Comparison of ENCODE assay signal across 3 cellular contexts in the genomic region with DNA sequence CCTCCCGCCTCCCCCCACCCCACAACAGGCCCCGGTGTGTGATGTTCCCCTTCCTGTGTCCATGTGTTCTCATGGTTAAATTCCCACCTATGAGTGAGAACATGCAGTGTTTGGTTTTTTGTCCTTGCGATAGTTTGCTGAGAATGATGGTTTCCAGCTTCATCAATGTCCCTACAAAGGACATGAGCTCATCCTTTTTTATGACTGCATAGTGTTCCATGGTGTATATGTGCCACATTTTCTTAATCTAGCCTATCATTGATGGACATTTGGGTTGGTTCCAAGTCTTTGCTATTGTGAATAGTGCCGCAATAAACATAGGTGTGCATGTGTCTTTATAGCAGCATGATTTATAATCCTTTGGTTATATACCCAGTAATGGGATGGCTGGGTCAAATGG.
DNase-seq lines count a peak whose midpoint lies in the region; ATAC-seq, FAIRE-seq and TF ChIP-seq lines count a peak whose summit lies in the region.
"Not testable (repeated sequence)": the region's sequence is repeated elsewhere in the genome, so short reads cannot be mapped to it uniquely, and the experiment has no call there.

No MANE protein-coding gene starts in this region.

- not testable (repeated sequence) for FAIRE-seq in K562 (lab: Jason Lieb, UNC)

- H4K20me1 ChIP-seq in K562 (replicated peaks; ENCODE audit: control insufficient read depth, insufficient read depth, low read length), result not testable (repeated sequence)

- WGBS in K562 (ENCODE audit: insufficient coverage, low coverage, missing lambda C conversion rate), result 100% methylated on average over 1 of the region's 4 CpGs

- H3K4me2 ChIP-seq in K562 (ENCODE audit: insufficient read depth, low read length), result not testable (repeated sequence)

- not testable (repeated sequence) for H3K4me3 ChIP-seq in HEK293 (ENCODE audit: low read depth, low read length); K562

- not testable (repeated sequence) for H3K27me3 ChIP-seq in K562 (ENCODE audit: control insufficient read depth in 2 of 2, insufficient read depth in 2 of 2, low read length in 2 of 2)

- TF ChIP-seq EP300 in K562 (IDR thresholded peaks at IDR 0.05; ENCODE audit: low read length), result not testable (repeated sequence)

- H3K36me3 ChIP-seq in HEK293 (ENCODE audit: control insufficient read depth in 2 of 2, insufficient read depth in 1 of 2, low read length in 2 of 2); K562 (ENCODE audit: control insufficient read depth, insufficient read depth, low read length): not testable (repeated sequence)

- H3K4me1 ChIP-seq in HEK293 (ENCODE audit: control insufficient read depth, insufficient read depth, low read length), result not testable (repeated sequence)
- H3K4me1 ChIP-seq in K562 (replicated peaks in 1 of 2; ENCODE audit: control insufficient read depth in 2 of 2, insufficient read depth in 2 of 2, low read length in 2 of 2), result peaks cover 3 to 16% of the 10 kb centered on the region in 2 experiments; a peak in 2 of 5 replicates

- in situ Hi-C loops in K562 (cut with MboI), result not testable (repeated sequence)

- not testable (repeated sequence) for H3K9me3 ChIP-seq in HEK293 (ENCODE audit: control insufficient read depth, insufficient read depth, low read depth, low read length); K562 (replicated peaks; ENCODE audit: control insufficient read depth, insufficient read depth, low read depth, low read length)

- peaks cover 16% of the 10 kb centered on the region; the same call in 2 of the 3 replicates for H3K79me2 ChIP-seq in K562 (ENCODE audit: control insufficient read depth, insufficient read depth, low read length)

- CTCF ChIA-PET in HEK293 (lab: Yijun Ruan, JAX); K562 (lab: Yijun Ruan, JAX; ENCODE audit: low intra/inter-chr PET ratio): not testable (repeated sequence)

- not testable (repeated sequence) for TF ChIP-seq CTCF in HEK293 (tag by site-specific recombination; IDR thresholded peaks at IDR 0.05); K562 (IDR thresholded peaks at IDR 0.05 in 2 of 3, conservative IDR thresholded peaks at IDR 0.05 in 1 of 3; ENCODE audit: insufficient read depth in 2 of 3, low read depth in 1 of 3, low read length in 3 of 3)

- POLR2A ChIA-PET in HEK293 (lab: Yijun Ruan, JAX); K562 (lab: Yijun Ruan, JAX): not testable (repeated sequence)

- not testable (repeated sequence) for DNase-seq in K562 (ENCODE audit: extremely low read depth in 1 of 4, low spot score in 3 of 4)

- not testable (repeated sequence) for H3K9ac ChIP-seq in K562 (ENCODE audit: insufficient read depth in 1 of 2, low read depth in 2 of 2, low read length in 2 of 2)

- not testable (repeated sequence) for BruUV-seq in K562 (replicated peaks; lab: Mats Ljungman, UMichigan)

- H3K9me1 ChIP-seq in K562 (ENCODE audit: control insufficient read depth, insufficient read depth, low read length), result not testable (repeated sequence)

- TF ChIP-seq RAD21 in K562 (CRISPR knock-in tag; conservative IDR thresholded peaks at IDR 0.05 in 1 of 2, IDR thresholded peaks at IDR 0.05 in 1 of 2), result not testable (repeated sequence)

- intact Hi-C loops in K562 (cut with micrococcal nuclease), result not testable (repeated sequence)

- not testable (repeated sequence) for ATAC-seq in SK-N-SH treated with all-trans-retinoic acid at 6 μM for 48 hours, K562

- H2AFZ ChIP-seq in K562 (ENCODE audit: low read depth, low read length), result not testable (repeated sequence)

- H3K27ac ChIP-seq in HEK293 (ENCODE audit: extremely low read depth, low read depth, low read length); K562 (ENCODE audit: extremely low read depth, low read depth, low read length): not testable (repeated sequence)

- not testable (repeated sequence) for TF ChIP-seq POLR2A in K562 (conservative IDR thresholded peaks at IDR 0.05)

TF ChIP-seq in HEK293, 187 proteins besides CTCF, POLR2A, EP300 and RAD21:
- TF ChIP-seq, protein P1, sequence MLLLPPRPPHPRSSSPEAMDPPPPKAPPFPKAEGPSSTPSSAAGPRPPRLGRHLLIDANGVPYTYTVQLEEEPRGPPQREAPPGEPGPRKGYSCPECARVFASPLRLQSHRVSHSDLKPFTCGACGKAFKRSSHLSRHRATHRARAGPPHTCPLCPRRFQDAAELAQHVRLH (tag by site-specific recombination; IDR thresholded peaks at IDR 0.05), result 0 out of 2 replicates have a peak, but pooled peaks have one; percentile 13
- TF ChIP-seq ZNF214 (tag by site-specific recombination; IDR thresholded peaks at IDR 0.05; ENCODE audit: borderline replicate concordance) (peak; percentile 81), ZNF146 (tag by site-specific recombination; IDR thresholded peaks at IDR 0.05) (peak; percentile 54)

TF ChIP-seq in SK-N-SH treated with all-trans-retinoic acid at 6 μM for 48 hours, 23 proteins besides CTCF, POLR2A, EP300 and RAD21:
- TF ChIP-seq ZNF8 (CRISPR knock-in tag; IDR thresholded peaks at IDR 0.05), result 0 out of 2 replicates have a peak, but pooled peaks have one; percentile 16

TF ChIP-seq in K562, 482 proteins besides CTCF, POLR2A, EP300 and RAD21:
- peak in 1 of 2 experiments; percentile 17; a peak in 1 of 4 replicates for TF ChIP-seq KDM1A (IDR thresholded peaks at IDR 0.05)
- peak; percentile 67 for TF ChIP-seq ZNF146 (CRISPR knock-in tag; IDR thresholded peaks at IDR 0.05; ENCODE audit: unreplicated experiment)
